ENCODE assay signal across 1 cellular context in genomic region chr1:110963666-110964399, GRCh38.
TF ChIP-seq lines count a peak whose summit lies in the region.

Gene LRIF1, minus strand, starts transcription at chr1:110963922. Its CDS starts 234 bp downstream, at chr1:110963688.

TF ChIP-seq in HEK293, 187 proteins besides CTCF, POLR2A, EP300 and RAD21 (continued from another document and continues in another):
- TF ChIP-seq, protein P1, sequence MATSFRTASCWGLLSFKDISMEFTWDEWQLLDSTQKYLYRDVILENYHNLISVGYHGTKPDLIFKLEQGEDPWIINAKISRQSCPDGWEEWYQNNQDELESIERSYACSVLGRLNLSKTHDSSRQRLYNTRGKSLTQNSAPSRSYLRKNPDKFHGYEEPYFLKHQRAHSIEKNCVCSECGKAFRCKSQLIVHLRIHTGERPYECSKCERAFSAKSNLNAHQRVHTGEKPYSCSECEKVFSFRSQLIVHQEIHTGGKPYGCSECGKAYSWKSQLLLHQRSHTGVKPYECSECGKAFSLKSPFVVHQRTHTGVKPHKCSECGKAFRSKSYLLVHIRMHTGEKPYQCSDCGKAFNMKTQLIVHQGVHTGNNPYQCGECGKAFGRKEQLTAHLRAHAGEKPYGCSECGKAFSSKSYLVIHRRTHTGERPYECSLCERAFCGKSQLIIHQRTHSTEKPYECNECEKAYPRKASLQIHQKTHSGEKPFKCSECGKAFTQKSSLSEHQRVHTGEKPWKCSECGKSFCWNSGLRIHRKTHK (tag by site-specific recombination; IDR thresholded peaks at IDR 0.05): no peak
- TF ChIP-seq ZIC2 (tag by site-specific recombination; IDR thresholded peaks at IDR 0.05): no peak
- TF ChIP-seq KLF7 (tag by site-specific recombination; IDR thresholded peaks at IDR 0.05; ENCODE audit: borderline replicate concordance): 0 out of 2 replicates have a peak, but pooled peaks have one; percentile 18
- TF ChIP-seq GLIS2 (tag by site-specific recombination; IDR thresholded peaks at IDR 0.05): peak; percentile 73
- TF ChIP-seq ZNF621 (tag by site-specific recombination; IDR thresholded peaks at IDR 0.05): no peak
- no peak; the same call in 1 of the 2 replicates for TF ChIP-seq ZNF843 (tag by site-specific recombination; IDR thresholded peaks at IDR 0.05)
- peak; percentile 77 for TF ChIP-seq ZFHX2 (tag by site-specific recombination; conservative IDR thresholded peaks at IDR 0.05)
- no peak for TF ChIP-seq ZNF792 (tag by site-specific recombination; IDR thresholded peaks at IDR 0.05)
- TF ChIP-seq, protein P2, sequence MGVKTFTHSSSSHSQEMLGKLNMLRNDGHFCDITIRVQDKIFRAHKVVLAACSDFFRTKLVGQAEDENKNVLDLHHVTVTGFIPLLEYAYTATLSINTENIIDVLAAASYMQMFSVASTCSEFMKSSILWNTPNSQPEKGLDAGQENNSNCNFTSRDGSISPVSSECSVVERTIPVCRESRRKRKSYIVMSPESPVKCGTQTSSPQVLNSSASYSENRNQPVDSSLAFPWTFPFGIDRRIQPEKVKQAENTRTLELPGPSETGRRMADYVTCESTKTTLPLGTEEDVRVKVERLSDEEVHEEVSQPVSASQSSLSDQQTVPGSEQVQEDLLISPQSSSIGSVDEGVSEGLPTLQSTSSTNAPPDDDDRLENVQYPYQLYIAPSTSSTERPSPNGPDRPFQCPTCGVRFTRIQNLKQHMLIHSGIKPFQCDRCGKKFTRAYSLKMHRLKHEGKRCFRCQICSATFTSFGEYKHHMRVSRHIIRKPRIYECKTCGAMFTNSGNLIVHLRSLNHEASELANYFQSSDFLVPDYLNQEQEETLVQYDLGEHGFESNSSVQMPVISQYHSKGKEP (tag by site-specific recombination; IDR thresholded peaks at IDR 0.05): no peak; the same call in 1 of the 2 replicates
- TF ChIP-seq ZNF292 (tag by site-specific recombination; IDR thresholded peaks at IDR 0.05; ENCODE audit: borderline replicate concordance, low read depth): no peak
- TF ChIP-seq, protein P3, sequence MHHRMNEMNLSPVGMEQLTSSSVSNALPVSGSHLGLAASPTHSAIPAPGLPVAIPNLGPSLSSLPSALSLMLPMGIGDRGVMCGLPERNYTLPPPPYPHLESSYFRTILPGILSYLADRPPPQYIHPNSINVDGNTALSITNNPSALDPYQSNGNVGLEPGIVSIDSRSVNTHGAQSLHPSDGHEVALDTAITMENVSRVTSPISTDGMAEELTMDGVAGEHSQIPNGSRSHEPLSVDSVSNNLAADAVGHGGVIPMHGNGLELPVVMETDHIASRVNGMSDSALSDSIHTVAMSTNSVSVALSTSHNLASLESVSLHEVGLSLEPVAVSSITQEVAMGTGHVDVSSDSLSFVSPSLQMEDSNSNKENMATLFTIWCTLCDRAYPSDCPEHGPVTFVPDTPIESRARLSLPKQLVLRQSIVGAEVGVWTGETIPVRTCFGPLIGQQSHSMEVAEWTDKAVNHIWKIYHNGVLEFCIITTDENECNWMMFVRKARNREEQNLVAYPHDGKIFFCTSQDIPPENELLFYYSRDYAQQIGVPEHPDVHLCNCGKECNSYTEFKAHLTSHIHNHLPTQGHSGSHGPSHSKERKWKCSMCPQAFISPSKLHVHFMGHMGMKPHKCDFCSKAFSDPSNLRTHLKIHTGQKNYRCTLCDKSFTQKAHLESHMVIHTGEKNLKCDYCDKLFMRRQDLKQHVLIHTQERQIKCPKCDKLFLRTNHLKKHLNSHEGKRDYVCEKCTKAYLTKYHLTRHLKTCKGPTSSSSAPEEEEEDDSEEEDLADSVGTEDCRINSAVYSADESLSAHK (tag by site-specific recombination; IDR thresholded peaks at IDR 0.05): no peak; the same call in 1 of the 2 replicates
- TF ChIP-seq, protein P4, sequence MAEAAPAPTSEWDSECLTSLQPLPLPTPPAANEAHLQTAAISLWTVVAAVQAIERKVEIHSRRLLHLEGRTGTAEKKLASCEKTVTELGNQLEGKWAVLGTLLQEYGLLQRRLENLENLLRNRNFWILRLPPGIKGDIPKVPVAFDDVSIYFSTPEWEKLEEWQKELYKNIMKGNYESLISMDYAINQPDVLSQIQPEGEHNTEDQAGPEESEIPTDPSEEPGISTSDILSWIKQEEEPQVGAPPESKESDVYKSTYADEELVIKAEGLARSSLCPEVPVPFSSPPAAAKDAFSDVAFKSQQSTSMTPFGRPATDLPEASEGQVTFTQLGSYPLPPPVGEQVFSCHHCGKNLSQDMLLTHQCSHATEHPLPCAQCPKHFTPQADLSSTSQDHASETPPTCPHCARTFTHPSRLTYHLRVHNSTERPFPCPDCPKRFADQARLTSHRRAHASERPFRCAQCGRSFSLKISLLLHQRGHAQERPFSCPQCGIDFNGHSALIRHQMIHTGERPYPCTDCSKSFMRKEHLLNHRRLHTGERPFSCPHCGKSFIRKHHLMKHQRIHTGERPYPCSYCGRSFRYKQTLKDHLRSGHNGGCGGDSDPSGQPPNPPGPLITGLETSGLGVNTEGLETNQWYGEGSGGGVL (tag by site-specific recombination; IDR thresholded peaks at IDR 0.05): no peak
- no peak for TF ChIP-seq OSR2 (tag by site-specific recombination; IDR thresholded peaks at IDR 0.05)
- TF ChIP-seq ZNF146 (tag by site-specific recombination; IDR thresholded peaks at IDR 0.05): no peak
- peak; percentile 23; the same call in 1 of the 2 replicates for TF ChIP-seq KLF1 (tag by site-specific recombination; IDR thresholded peaks at IDR 0.05)
- no peak for TF ChIP-seq ZBTB49 (tag by site-specific recombination; IDR thresholded peaks at IDR 0.05; ENCODE audit: low read depth)
- TF ChIP-seq KLF8 (tag by site-specific recombination; IDR thresholded peaks at IDR 0.05): no peak; the same call in 1 of the 2 replicates
- TF ChIP-seq ZNF175 (tag by site-specific recombination; IDR thresholded peaks at IDR 0.05): no peak
- TF ChIP-seq ZNF521 (tag by site-specific recombination; IDR thresholded peaks at IDR 0.05): no peak
- peak; percentile 4; the same call in 1 of the 2 replicates for TF ChIP-seq ZBTB10 (tag by site-specific recombination; IDR thresholded peaks at IDR 0.05)
- TF ChIP-seq, protein P5, sequence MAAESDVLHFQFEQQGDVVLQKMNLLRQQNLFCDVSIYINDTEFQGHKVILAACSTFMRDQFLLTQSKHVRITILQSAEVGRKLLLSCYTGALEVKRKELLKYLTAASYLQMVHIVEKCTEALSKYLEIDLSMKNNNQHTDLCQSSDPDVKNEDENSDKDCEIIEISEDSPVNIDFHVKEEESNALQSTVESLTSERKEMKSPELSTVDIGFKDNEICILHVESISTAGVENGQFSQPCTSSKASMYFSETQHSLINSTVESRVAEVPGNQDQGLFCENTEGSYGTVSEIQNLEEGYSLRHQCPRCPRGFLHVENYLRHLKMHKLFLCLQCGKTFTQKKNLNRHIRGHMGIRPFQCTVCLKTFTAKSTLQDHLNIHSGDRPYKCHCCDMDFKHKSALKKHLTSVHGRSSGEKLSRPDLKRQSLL (tag by site-specific recombination; IDR thresholded peaks at IDR 0.05): no peak; the same call in 1 of the 2 replicates
- peak; percentile 52 for TF ChIP-seq ZNF639 (tag by site-specific recombination; IDR thresholded peaks at IDR 0.05)
- no peak for TF ChIP-seq ZNF112 (tag by site-specific recombination; IDR thresholded peaks at IDR 0.05)
- no peak for TF ChIP-seq RBAK (tag by site-specific recombination; IDR thresholded peaks at IDR 0.05)
- TF ChIP-seq GLI4 (tag by site-specific recombination; IDR thresholded peaks at IDR 0.05): no peak
- no peak for TF ChIP-seq ZNF549 (tag by site-specific recombination; IDR thresholded peaks at IDR 0.05)
- TF ChIP-seq ZFP37 (tag by site-specific recombination; IDR thresholded peaks at IDR 0.05): peak; percentile 76
- TF ChIP-seq ZBTB8A (tag by site-specific recombination; IDR thresholded peaks at IDR 0.05): peak; percentile 98
- no peak for TF ChIP-seq SALL2 (tag by site-specific recombination; IDR thresholded peaks at IDR 0.05; ENCODE audit: borderline replicate concordance)
- TF ChIP-seq ZNF777 (tag by site-specific recombination; IDR thresholded peaks at IDR 0.05; ENCODE audit: borderline replicate concordance): no peak
- TF ChIP-seq ZNF530 (tag by site-specific recombination; IDR thresholded peaks at IDR 0.05; ENCODE audit: low read depth): no peak
- peak; percentile 100 for TF ChIP-seq SETDB1 (IDR thresholded peaks at IDR 0.05; ENCODE audit: insufficient read length, low read length)
- no peak for TF ChIP-seq ZNF791 (tag by site-specific recombination; IDR thresholded peaks at IDR 0.05)
- TF ChIP-seq ZNF24 (tag by site-specific recombination; IDR thresholded peaks at IDR 0.05): no peak
- TF ChIP-seq ZNF664 (tag by site-specific recombination; IDR thresholded peaks at IDR 0.05): no peak
- peak; percentile 95 for TF ChIP-seq KLF10 (tag by site-specific recombination; IDR thresholded peaks at IDR 0.05)
- peak; percentile 36; the same call in 1 of the 2 replicates for TF ChIP-seq ZNF692 (tag by site-specific recombination; IDR thresholded peaks at IDR 0.05)
- TF ChIP-seq GFI1B (tag by site-specific recombination; IDR thresholded peaks at IDR 0.05): no peak
- no peak for TF ChIP-seq ZNF274 (IDR thresholded peaks at IDR 0.05; ENCODE audit: low read length)
- no peak for TF ChIP-seq ZNF274 (tag by site-specific recombination; IDR thresholded peaks at IDR 0.05; ENCODE audit: borderline replicate concordance)
- no peak for TF ChIP-seq ZSCAN5A (tag by site-specific recombination; IDR thresholded peaks at IDR 0.05)
- TF ChIP-seq ZNF138 (tag by site-specific recombination; IDR thresholded peaks at IDR 0.05; ENCODE audit: borderline replicate concordance): no peak
- TF ChIP-seq YY2 (tag by site-specific recombination; IDR thresholded peaks at IDR 0.05): no peak
- TF ChIP-seq ZNF707 (tag by site-specific recombination; IDR thresholded peaks at IDR 0.05): no peak
- peak; percentile 61; the same call in 1 of the 2 replicates for TF ChIP-seq ZNF350 (tag by site-specific recombination; IDR thresholded peaks at IDR 0.05)
- TF ChIP-seq ZNF501 (tag by site-specific recombination; IDR thresholded peaks at IDR 0.05): peak; percentile 77
